ENCODE assay signal across 9 cellular contexts in genomic region chr11:72609045-72609444, GRCh38.
A peak's percentile ranks its signal among the peaks of the same experiment; 100 is the strongest.
DNase-seq lines count a peak whose midpoint lies in the region; ATAC-seq, FAIRE-seq and TF ChIP-seq lines count a peak whose summit lies in the region.
"Had no signal": no experiment of that assay in that cellular context is flagged by ENCODE, and none has a peak within 500 bp of the region (broad histone marks: within the 10 kb centered on the region; RNA-seq: fewer than 3 reads in every experiment).

No MANE protein-coding gene starts in this region.

- H3K9ac ChIP-seq in K562 (ENCODE audit: insufficient read depth in 1 of 2, low read depth in 2 of 2, low read length in 2 of 2) (no peak overlapping the region), neural cell (ENCODE audit: low read length) (no peak overlapping the region)

- ATAC-seq in K562: peak; percentile 74

- POLR2A ChIA-PET in K562 (lab: Yijun Ruan, JAX): interaction anchor here (0.6 to 0.7 kb wide), 2 partner anchors 608 to 1129 kb away, joined by 3 read pairs; no protein-coding TSS in a partner anchor

- 3% methylated on average over 4 of the region's 4 CpGs for WGBS in K562 (ENCODE audit: insufficient coverage, low coverage, missing lambda C conversion rate)

- H3K36me3 ChIP-seq in K562 (ENCODE audit: control insufficient read depth, insufficient read depth, low read length): no peaks in the 10 kb centered on the region
- no peaks in the 10 kb centered on the region for H3K36me3 ChIP-seq in neural cell (ENCODE audit: insufficient read depth, low read length)

- CTCF ChIA-PET in K562 (lab: Yijun Ruan, JAX; ENCODE audit: low intra/inter-chr PET ratio): no interaction called here

- H3K27ac ChIP-seq in K562 (ENCODE audit: extremely low read depth, low read depth, low read length) (no peak overlapping the region), neural cell (ENCODE audit: low read length) (no peak overlapping the region)

- DNase-seq in EL: peak; percentile 16
- DNase-seq in LHCN-M2 (ENCODE audit: low read depth): peak; percentile 17
- DNase-seq in K562 (ENCODE audit: extremely low read depth in 1 of 4, low spot score in 3 of 4): peak in 3 of 4 experiments; percentile 38 to 59 (median 57)
- no peak for DNase-seq in NCI-H510A (lab: John Stamatoyannopoulos, UW)
- no peak for DNase-seq in NCI-H128 (lab: John Stamatoyannopoulos, UW; ENCODE audit: unreplicated experiment)
- no peak for DNase-seq in stimulated activated CD4-positive, alpha-beta T cell treated with anti-CD3 and anti-CD28 coated beads, Interleukin-2, amount 100 ng/mL, for 48 hours
- DNase-seq in ureter (ENCODE audit: low spot score): no peak
- DNase-seq: GOT3 had no signal

- no peaks in the 10 kb centered on the region for H3K9me1 ChIP-seq in K562 (ENCODE audit: control insufficient read depth, insufficient read depth, low read length)

- H2AFZ ChIP-seq in K562 (ENCODE audit: low read depth, low read length): no peak overlapping the region
- no peak overlapping the region for H2AFZ ChIP-seq in neural cell (ENCODE audit: low read depth, low read length)

- TF ChIP-seq CTCF in K562 (IDR thresholded peaks at IDR 0.05 in 2 of 3, conservative IDR thresholded peaks at IDR 0.05 in 1 of 3; ENCODE audit: insufficient read depth in 2 of 3, low read depth in 1 of 3, low read length in 3 of 3) (peak; percentile 60 to 77 (median 72)), neural cell (IDR thresholded peaks at IDR 0.05; ENCODE audit: poor library complexity, severe bottlenecking) (peak; percentile 23)

- intact Hi-C loops in K562 (cut with micrococcal nuclease): no loop called here

- H3K27me3 ChIP-seq in K562 (ENCODE audit: control insufficient read depth in 2 of 2, insufficient read depth in 2 of 2, low read length in 2 of 2) (peaks cover 2 to 48% of the 10 kb centered on the region in 2 experiments; a peak in 3 of 5 replicates), neural cell (ENCODE audit: insufficient read depth, low read depth, low read length) (no peaks in the 10 kb centered on the region)

- no peak for TF ChIP-seq EP300 in K562 (IDR thresholded peaks at IDR 0.05; ENCODE audit: low read length)
- TF ChIP-seq EP300 in neural cell (conservative IDR thresholded peaks at IDR 0.05; ENCODE audit: poor library complexity, severe bottlenecking): no peak

- no peaks in the 10 kb centered on the region for H3K9me2 ChIP-seq in neural cell (ENCODE audit: insufficient read depth, low read length)

- no TSS peak for BruUV-seq in K562 (replicated peaks; lab: Mats Ljungman, UMichigan)

- H3K9me3 ChIP-seq in K562 (replicated peaks; ENCODE audit: control insufficient read depth, insufficient read depth, low read depth, low read length): no peaks in the 10 kb centered on the region
- H3K9me3 ChIP-seq in neural cell (ENCODE audit: low read length): no peaks in the 10 kb centered on the region

- H3K4me1 ChIP-seq in K562 (replicated peaks in 1 of 2; ENCODE audit: control insufficient read depth in 2 of 2, insufficient read depth in 2 of 2, low read length in 2 of 2): peaks cover 0 to 4% of the 10 kb centered on the region in 2 experiments; a peak in 3 of 5 replicates

- no peak for TF ChIP-seq POLR2A in K562 (conservative IDR thresholded peaks at IDR 0.05)

- H3K4me3 ChIP-seq in K562: no peak overlapping the region
- H3K4me3 ChIP-seq in neural cell (ENCODE audit: low read length): no peak overlapping the region

- H3F3A ChIP-seq in neural cell (ENCODE audit: insufficient read depth, low read length, poor library complexity, severe bottlenecking): no peaks in the 10 kb centered on the region

- peak in 1 of 2 experiments; percentile 30; a peak in 1 of 4 replicates for TF ChIP-seq RAD21 in K562 (CRISPR knock-in tag; conservative IDR thresholded peaks at IDR 0.05 in 1 of 2, IDR thresholded peaks at IDR 0.05 in 1 of 2)
- TF ChIP-seq RAD21 in neural cell (conservative IDR thresholded peaks at IDR 0.05): no peak

- H3K79me2 ChIP-seq in K562 (ENCODE audit: control insufficient read depth, insufficient read depth, low read length) (no peaks in the 10 kb centered on the region), neural cell (replicated peaks; ENCODE audit: insufficient read depth, low read length) (no peaks in the 10 kb centered on the region)

- H3K4me2 ChIP-seq in K562 (ENCODE audit: insufficient read depth, low read length) (no peak overlapping the region), neural cell (ENCODE audit: low read length) (no peak overlapping the region)

- peaks cover 12% of the 10 kb centered on the region for H4K20me1 ChIP-seq in K562 (replicated peaks; ENCODE audit: control insufficient read depth, insufficient read depth, low read length)
- no peaks in the 10 kb centered on the region for H4K20me1 ChIP-seq in neural cell (ENCODE audit: insufficient read depth)

- in situ Hi-C loops in K562 (cut with MboI): no loop called here

- peak; percentile 77 for FAIRE-seq in K562 (lab: Jason Lieb, UNC)

TF ChIP-seq in K562, 482 proteins besides CTCF, POLR2A, EP300 and RAD21:
- TF ChIP-seq NR4A1 (CRISPR knock-in tag; IDR thresholded peaks at IDR 0.05) (no peak), NR4A1 (tag; IDR thresholded peaks at IDR 0.05) (no peak), SMC3 (conservative IDR thresholded peaks at IDR 0.05; ENCODE audit: insufficient read depth, low read depth, low read length) (0 out of 2 replicates have a peak, but pooled peaks have one; percentile 15), HDAC6 (IDR thresholded peaks at IDR 0.05; ENCODE audit: low read depth, low read length) (no peak), PTTG1 (tag; IDR thresholded peaks at IDR 0.05; ENCODE audit: low read depth) (no peak), ZNF766 (CRISPR knock-in tag; conservative IDR thresholded peaks at IDR 0.05) (no peak), ZKSCAN1 (IDR thresholded peaks at IDR 0.05; ENCODE audit: low read depth, low read length) (no peak), E2F3 (CRISPR knock-in tag; IDR thresholded peaks at IDR 0.05) (no peak)
- TF ChIP-seq, protein P1, sequence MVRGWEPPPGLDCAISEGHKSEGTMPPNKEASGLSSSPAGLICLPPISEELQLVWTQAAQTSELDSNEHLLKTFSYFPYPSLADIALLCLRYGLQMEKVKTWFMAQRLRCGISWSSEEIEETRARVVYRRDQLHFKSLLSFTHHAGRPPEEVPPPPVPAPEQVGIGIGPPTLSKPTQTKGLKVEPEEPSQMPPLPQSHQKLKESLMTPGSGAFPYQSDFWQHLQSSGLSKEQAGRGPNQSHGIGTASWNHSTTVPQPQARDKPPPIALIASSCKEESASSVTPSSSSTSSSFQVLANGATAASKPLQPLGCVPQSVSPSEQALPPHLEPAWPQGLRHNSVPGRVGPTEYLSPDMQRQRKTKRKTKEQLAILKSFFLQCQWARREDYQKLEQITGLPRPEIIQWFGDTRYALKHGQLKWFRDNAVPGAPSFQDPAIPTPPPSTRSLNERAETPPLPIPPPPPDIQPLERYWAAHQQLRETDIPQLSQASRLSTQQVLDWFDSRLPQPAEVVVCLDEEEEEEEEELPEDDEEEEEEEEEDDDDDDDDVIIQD (CRISPR knock-in tag; IDR thresholded peaks at IDR 0.05): no peak

TF ChIP-seq in neural cell, 6 proteins besides CTCF, POLR2A, EP300 and RAD21:
- TF ChIP-seq REST (IDR thresholded peaks at IDR 0.05; ENCODE audit: borderline replicate concordance) (no peak), TAF1 (IDR thresholded peaks at IDR 0.05; ENCODE audit: low read depth) (no peak), SMC3 (conservative IDR thresholded peaks at IDR 0.05; ENCODE audit: poor library complexity) (no peak), EZH2 (IDR thresholded peaks at IDR 0.05; ENCODE audit: borderline replicate concordance, insufficient read depth, low read length, poor library complexity, severe bottlenecking) (no peak), POLR2AphosphoS5 (IDR thresholded peaks at IDR 0.05) (no peak), MXI1 (conservative IDR thresholded peaks at IDR 0.05; ENCODE audit: poor library complexity, severe bottlenecking) (no peak)

Comparison
In these comparisons a context has a peak if more than half of its experiments do, and no peak if none do; other contexts are left out.
1. DNase-seq: peak in EL (single experiment), LHCN-M2 (single experiment) and K562 (3 of 4); none in NCI-H510A (single experiment), NCI-H128 (single experiment), stimulated activated CD4-positive, alpha-beta T cell treated with anti-CD3 and anti-CD28 coated beads, Interleukin-2, amount 100 ng/mL, for 48 hours (0 of 2) and ureter (single experiment).